Comparison of ENCODE assay signal across 8 cellular contexts in the genomic region with DNA sequence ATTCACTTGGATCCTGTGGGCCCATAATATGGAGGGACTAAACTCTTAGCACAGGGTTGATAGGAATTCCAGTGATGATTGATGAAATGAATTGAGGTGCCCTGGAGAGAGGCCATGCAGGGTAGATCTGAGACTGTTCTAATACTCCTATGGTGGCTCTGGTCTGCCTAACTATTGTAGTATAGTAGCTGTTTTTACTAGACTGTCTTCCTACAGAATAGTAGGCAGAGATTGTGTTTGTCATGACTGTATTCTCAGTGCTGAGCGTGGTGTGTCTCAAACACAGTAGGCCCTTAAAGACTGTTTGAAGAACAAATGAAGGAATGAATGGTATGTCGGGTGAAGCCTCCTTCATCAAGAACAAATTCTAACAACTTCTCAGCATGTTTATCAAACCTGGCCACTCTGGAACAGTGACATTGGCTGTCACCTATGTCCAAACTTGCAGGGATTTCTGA.
DNase-seq lines count a peak whose midpoint lies in the region; ATAC-seq and TF ChIP-seq lines count a peak whose summit lies in the region.

No MANE protein-coding gene starts in this region.

- peak overlapping the region in 2 of 4 donors; percentile 13 to 22 for H3K4me3 ChIP-seq in esophagus muscularis mucosa

- 51% methylated on average over 2 of the region's 2 CpGs for WGBS in esophagus muscularis mucosa

- no peak for TF ChIP-seq EP300 in esophagus muscularis mucosa (IDR thresholded peaks at IDR 0.05)

- intact Hi-C loops in esophagus muscularis mucosa (cut with DNase I) (loop anchor here (5.0 to 10.0 kb wide), 3 partner anchors 177 to 364 kb away; no protein-coding TSS in a partner anchor), sciatic nerve (cut with DNase I) (loop anchor here (10.0 kb wide), 1 partner anchor 367 kb away; no protein-coding TSS in a partner anchor)

- peak overlapping the region; percentile 82 to 88 (median 86) for H3K27ac ChIP-seq in esophagus muscularis mucosa (replicated peaks in 1 of 4)

- H3K4me1 ChIP-seq in esophagus muscularis mucosa = peaks cover 33 to 52% (median 43%) of the 10 kb centered on the region in 4 donors

- H3K36me3 ChIP-seq in esophagus muscularis mucosa = no peaks in the 10 kb centered on the region

- H3K27me3 ChIP-seq in esophagus muscularis mucosa = no peaks in the 10 kb centered on the region

- TF ChIP-seq CTCF in esophagus muscularis mucosa (IDR thresholded peaks at IDR 0.05) = no peak

- H3K9me3 ChIP-seq in esophagus muscularis mucosa = no peaks in the 10 kb centered on the region

- no peak for DNase-seq in esophagus muscularis mucosa (ENCODE audit: extremely low spot score)
- no peak for DNase-seq in sciatic nerve (ENCODE audit: low spot score)
- no peak for DNase-seq in NCI-H69 (lab: John Stamatoyannopoulos, UW)
- DNase-seq in stimulated activated naive CD4-positive, alpha-beta T cell treated with Interleukin-2 at 50 U/mL for 16 hours (lab: John Stamatoyannopoulos, UW) = no peak
- DNase-seq in DMS53 treated with DMSO at 0.1 percent for 48 hours (lab: John Stamatoyannopoulos, UW; ENCODE audit: unreplicated experiment) = no peak

- no peak for TF ChIP-seq POLR2A in esophagus muscularis mucosa (IDR thresholded peaks at IDR 0.05; ENCODE audit: low read depth)

- ATAC-seq in GM19452 (IDR thresholded peaks at IDR 0.05; ENCODE audit: unreplicated experiment) = peak; percentile 21
- peak; percentile 21 for ATAC-seq in HG03280 (IDR thresholded peaks at IDR 0.05; ENCODE audit: unreplicated experiment)
- ATAC-seq in sciatic nerve = peak; percentile 4
- no peak for ATAC-seq in GM18520 (IDR thresholded peaks at IDR 0.05; ENCODE audit: unreplicated experiment)
